ENCODE assay signal across 8 cellular contexts in genomic region chr4:145936142-145937020, GRCh38. TPM values are rescaled to one million over a fixed set of nuclear protein-coding genes. Genes with fewer than 3 reads are reported as not detected.
A peak's percentile ranks its signal among the peaks of the same experiment; 100 is the strongest.
DNase-seq lines count a peak whose midpoint lies in the region; ATAC-seq, FAIRE-seq and TF ChIP-seq lines count a peak whose summit lies in the region.

No MANE protein-coding gene starts in this region.

- peaks cover 55% of the 10 kb centered on the region for H3K79me2 ChIP-seq in OCI-LY7 (ENCODE audit: insufficient read depth, low read depth, low read length)
- peaks cover 12% of the 10 kb centered on the region for H3K79me2 ChIP-seq in fibroblast of lung (ENCODE audit: control insufficient read depth, insufficient read depth, low read length)

- no peaks in the 10 kb centered on the region for H3K9me2 ChIP-seq in OCI-LY7 (ENCODE audit: insufficient read depth, low read length)

- peak; percentile 67 for TF ChIP-seq CTCF in OCI-LY7 (conservative IDR thresholded peaks at IDR 0.05; ENCODE audit: low read length)
- TF ChIP-seq CTCF in fibroblast of lung (conservative IDR thresholded peaks at IDR 0.05 in 1 of 2, IDR thresholded peaks at IDR 0.05 in 1 of 2; ENCODE audit: low read depth in 1 of 2, low read length in 2 of 2), result peak in 1 of 2 donors; percentile 39

- peak overlapping the region; percentile 91 to 99 (median 95) for H3K4me3 Mint-ChIP-seq in CD4-positive, alpha-beta memory T cell
- H3K4me3 Mint-ChIP-seq in naive thymus-derived CD8-positive, alpha-beta T cell, result peak overlapping the region; percentile 90 to 100 (median 95)
- peak overlapping the region; percentile 98 for H3K4me3 Mint-ChIP-seq in stimulated activated naive CD8-positive, alpha-beta T cell treated with anti-CD3 and anti-CD28 coated beads, Interleukin-15, Interleukin-2, amounts not matched to agents 100 ng/mL and 50 ng/mL, for 24 hours

- POLR2A ChIA-PET in CD4-positive, alpha-beta memory T cell (lab: Charles Lee; ENCODE audit: partially characterized antibody), result interaction anchor here (1.0 to 1.1 kb wide), 2 partner anchors 14 to 838 kb away, joined by 3 to 5 read pairs; partner anchors contain the start of genes ABCE1 and ANAPC10
- POLR2A ChIA-PET in OCI-LY7 (lab: Charles Lee), result interaction anchor here (0.6 to 1.1 kb wide), 12 partner anchors 10 to 1747 kb away, joined by 3 to 6 read pairs (median 4); partner anchors contain the start of gene PRMT9
- POLR2A ChIA-PET in naive thymus-derived CD8-positive, alpha-beta T cell (lab: Charles Lee), result interaction anchor here (0.6 to 1.4 kb wide), 8 partner anchors 9 to 758 kb away, joined by 3 to 8 read pairs (median 4); partner anchors contain the start of gene MMAA

- CTCF ChIA-PET in CD4-positive, alpha-beta memory T cell (lab: Charles Lee; ENCODE audit: partially characterized antibody), result interaction anchor here (0.6 to 1.0 kb wide), 3 partner anchors 21 to 586 kb away, joined by 3 to 4 read pairs (median 3); no protein-coding TSS in a partner anchor
- CTCF ChIA-PET in OCI-LY7 (lab: Charles Lee; ENCODE audit: unreplicated experiment), result no interaction called here

- H3K27ac Mint-ChIP-seq in CD4-positive, alpha-beta memory T cell, result peak overlapping the region; percentile 86 to 95 (median 91)
- H3K27ac Mint-ChIP-seq in naive thymus-derived CD8-positive, alpha-beta T cell, result peak overlapping the region; percentile 91 to 99 (median 97)
- peak overlapping the region; percentile 96 for H3K27ac Mint-ChIP-seq in stimulated activated naive CD8-positive, alpha-beta T cell treated with anti-CD3 and anti-CD28 coated beads, Interleukin-15, Interleukin-2, amounts not matched to agents 100 ng/mL and 50 ng/mL, for 24 hours

- H3K4me2 ChIP-seq in OCI-LY7 (ENCODE audit: low read length) (peak overlapping the region; percentile 93), fibroblast of lung (ENCODE audit: extremely low read depth, insufficient read depth, low read length) (peak overlapping the region; percentile 84)

- peaks cover 3 to 5% of the 10 kb centered on the region in 2 donors for H3K27me3 Mint-ChIP-seq in CD4-positive, alpha-beta memory T cell
- H3K27me3 Mint-ChIP-seq in naive thymus-derived CD8-positive, alpha-beta T cell, result peaks cover 0 to 3% (median 0%) of the 10 kb centered on the region in 5 donors
- H3K27me3 Mint-ChIP-seq in stimulated activated naive CD8-positive, alpha-beta T cell treated with anti-CD3 and anti-CD28 coated beads, Interleukin-15, Interleukin-2, amounts not matched to agents 100 ng/mL and 50 ng/mL, for 24 hours, result no peaks in the 10 kb centered on the region

- H2AFZ ChIP-seq in OCI-LY7 (ENCODE audit: low read length), result peak overlapping the region; percentile 32
- peak overlapping the region; percentile 80 for H2AFZ ChIP-seq in fibroblast of lung (ENCODE audit: low read length)

- intact Hi-C loops in CD4-positive, alpha-beta memory T cell (cut with micrococcal nuclease), result loop anchor here (2.0 to 5.0 kb wide), 8 partner anchors 49 to 1796 kb away; partner anchors contain the start of genes ABCE1, ANAPC10, ARHGAP10 and LSM6
- intact Hi-C loops in OCI-LY7 (cut with micrococcal nuclease; ENCODE audit: unreplicated experiment), result loop anchor here (2.0 to 5.0 kb wide), 8 partner anchors 96 to 754 kb away; partner anchors contain the start of genes LSM6, MMAA, OTUD4 and SMAD1

- H3K9me3 ChIP-seq in CD4-positive, alpha-beta memory T cell (ENCODE audit: control insufficient read depth in 1 of 2, low read length in 2 of 2), result no peaks in the 10 kb centered on the region
- H3K9me3 ChIP-seq in OCI-LY7 (ENCODE audit: low read length) (no peaks in the 10 kb centered on the region), fibroblast of lung (ENCODE audit: control insufficient read depth, insufficient read depth, low read depth, low read length) (no peaks in the 10 kb centered on the region)

- DNase-seq in CD4-positive, alpha-beta memory T cell, result peak; percentile 62 to 83 (median 66)
- DNase-seq in GM19239 (ENCODE audit: insufficient read length, low spot score), result peak; percentile 73
- DNase-seq in OCI-LY7 (ENCODE audit: low spot score), result peak; percentile 89
- DNase-seq in activated T-helper 1 cell treated with Interleukin-2 at 50 U/mL for 16 hours (ENCODE audit: low read depth), result peak; percentile 43
- DNase-seq in fibroblast of lung (ENCODE audit: low read depth in 2 of 2), result peak; percentile 74 to 83
- peak; percentile 52 to 85 (median 69) for DNase-seq in naive thymus-derived CD8-positive, alpha-beta T cell

- H3K36me3 ChIP-seq in CD4-positive, alpha-beta memory T cell (ENCODE audit: insufficient read depth, low read length), result no peaks in the 10 kb centered on the region
- H3K36me3 ChIP-seq in OCI-LY7 (ENCODE audit: insufficient read depth, low read length), result peaks cover 19% of the 10 kb centered on the region
- H3K36me3 ChIP-seq in fibroblast of lung (ENCODE audit: control insufficient read depth, insufficient read depth, low read length), result no peaks in the 10 kb centered on the region

- peaks cover 0 to 13% of the 10 kb centered on the region in 2 donors for H3K36me3 Mint-ChIP-seq in CD4-positive, alpha-beta memory T cell
- H3K36me3 Mint-ChIP-seq in naive thymus-derived CD8-positive, alpha-beta T cell, result no peaks in the 10 kb centered on the region
- H3K36me3 Mint-ChIP-seq in stimulated activated naive CD8-positive, alpha-beta T cell treated with anti-CD3 and anti-CD28 coated beads, Interleukin-15, Interleukin-2, amounts not matched to agents 100 ng/mL and 50 ng/mL, for 24 hours (ENCODE audit: low read depth), result peaks cover 11% of the 10 kb centered on the region

- H3K27me3 ChIP-seq in CD4-positive, alpha-beta memory T cell (ENCODE audit: insufficient read depth, low read length), result no peaks in the 10 kb centered on the region
- H3K27me3 ChIP-seq in fibroblast of lung (ENCODE audit: control insufficient read depth, insufficient read depth, low read length), result no peaks in the 10 kb centered on the region

- BruUV-seq in OCI-LY7 (replicated peaks; lab: Mats Ljungman, UMichigan), result no TSS peak

- ATAC-seq in HG03442 (IDR thresholded peaks at IDR 0.05; ENCODE audit: unreplicated experiment), result peak; percentile 48
- peak; percentile 60 to 64 for ATAC-seq in naive thymus-derived CD8-positive, alpha-beta T cell

- H3K27ac ChIP-seq in CD4-positive, alpha-beta memory T cell (ENCODE audit: low read depth, low read length), result peak overlapping the region; percentile 39
- H3K27ac ChIP-seq in OCI-LY7 (ENCODE audit: low read depth, low read length, poor library complexity, severe bottlenecking), result peak overlapping the region; percentile 92
- peak overlapping the region; percentile 77 for H3K27ac ChIP-seq in fibroblast of lung (ENCODE audit: insufficient read depth, low read length)

- H3K4me1 Mint-ChIP-seq in CD4-positive, alpha-beta memory T cell, result peaks cover 19 to 44% (median 27%) of the 10 kb centered on the region in 4 donors
- H3K4me1 Mint-ChIP-seq in naive thymus-derived CD8-positive, alpha-beta T cell, result peaks cover 28 to 56% (median 50%) of the 10 kb centered on the region in 4 donors
- peaks cover 55% of the 10 kb centered on the region for H3K4me1 Mint-ChIP-seq in stimulated activated naive CD8-positive, alpha-beta T cell treated with anti-CD3 and anti-CD28 coated beads, Interleukin-15, Interleukin-2, amounts not matched to agents 100 ng/mL and 50 ng/mL, for 24 hours (ENCODE audit: low read depth)

- H3K9ac ChIP-seq in fibroblast of lung (ENCODE audit: insufficient read depth, low read length), result peak overlapping the region; percentile 64

- peak; percentile 84 for FAIRE-seq in GM19239 (lab: Jason Lieb, UNC)

- H4K20me1 ChIP-seq in OCI-LY7 (ENCODE audit: insufficient read depth, low read length) (no peaks in the 10 kb centered on the region; the same call in 1 of the 2 replicates), fibroblast of lung (ENCODE audit: control insufficient read depth, extremely low read depth, insufficient read depth, low read length) (no peaks in the 10 kb centered on the region)

- H3K9me3 Mint-ChIP-seq in CD4-positive, alpha-beta memory T cell, result peaks cover 0 to 11% (median 0%) of the 10 kb centered on the region in 8 donors
- H3K9me3 Mint-ChIP-seq in naive thymus-derived CD8-positive, alpha-beta T cell, result peaks cover 0 to 1% (median 0%) of the 10 kb centered on the region in 9 donors
- no peaks in the 10 kb centered on the region for H3K9me3 Mint-ChIP-seq in stimulated activated naive CD8-positive, alpha-beta T cell treated with anti-CD3 and anti-CD28 coated beads, Interleukin-15, Interleukin-2, amounts not matched to agents 100 ng/mL and 50 ng/mL, for 24 hours

- H3K4me1 ChIP-seq in CD4-positive, alpha-beta memory T cell (ENCODE audit: insufficient read depth, low read length), result peaks cover 15% of the 10 kb centered on the region
- peaks cover 58% of the 10 kb centered on the region for H3K4me1 ChIP-seq in OCI-LY7 (ENCODE audit: insufficient read depth, low read length, poor library complexity, severe bottlenecking)
- H3K4me1 ChIP-seq in fibroblast of lung (ENCODE audit: control insufficient read depth, extremely low read depth, insufficient read depth, low read length), result peaks cover 2% of the 10 kb centered on the region

- peak overlapping the region; percentile 69 to 73 for H3K4me3 ChIP-seq in CD4-positive, alpha-beta memory T cell (ENCODE audit: low read length in 2 of 2)
- H3K4me3 ChIP-seq in OCI-LY7 (ENCODE audit: low read depth, low read length, poor library complexity, severe bottlenecking) (peak overlapping the region; percentile 87), fibroblast of lung (replicated peaks in 1 of 4; ENCODE audit: control extremely low read depth in 1 of 4, insufficient read depth in 1 of 4, low read depth in 3 of 4, low read length in 4 of 4) (peak overlapping the region; percentile 68 to 85 (median 76))

RNA-seq across cellular contexts. Expression of gene ZNF827, which starts 2.2 kb away (rescaled TPM):
- total RNA-seq in CD4-positive, alpha-beta memory T cell, result 10 to 100 TPM; 25.0 to 27.3 TPM
- 1 to 10 TPM; 1.4 to 3.0 TPM for polyA plus RNA-seq in CD4-positive, alpha-beta memory T cell
- 15.1 and 24.6 TPM in 2 replicates for total RNA-seq in OCI-LY7 (2014; rRNA removed; shearing (Covaris generic))
- 39.8 and 42.9 TPM in 2 replicates for total RNA-seq in OCI-LY7 (2022)
- 4.4 and 7.1 TPM in 2 replicates for total RNA-seq in fibroblast of lung
- polyA plus RNA-seq in fibroblast of lung, result 5.8 and 6.2 TPM in 2 replicates
- 7.0 and 7.4 TPM in 2 replicates for polyA plus RNA-seq in fibroblast of lung (2012)
- 23.6 and 28.7 TPM in 2 replicates for polyA minus RNA-seq in fibroblast of lung (ENCODE audit: low replicate concordance)
- total RNA-seq in naive thymus-derived CD8-positive, alpha-beta T cell, result 10 to 100 TPM; 39.8 to 41.4 TPM
- polyA plus RNA-seq in naive thymus-derived CD8-positive, alpha-beta T cell, result 1 to 10 TPM; 3.7 to 9.0 (median 7.1) TPM

Comparison
In these comparisons a context has a peak if more than half of its experiments do, and no peak if none do; other contexts are left out.
1. Peak in every context shown above with its lines: DNase-seq, ATAC-seq, H3K4me3 ChIP-seq and H3K27ac ChIP-seq.
2. H3K27ac ChIP-seq: peak in every context shown above with its lines; median percentile 92 in OCI-LY7; 77 in fibroblast of lung; 39 in CD4-positive, alpha-beta memory T cell.